In the genomic region with DNA sequence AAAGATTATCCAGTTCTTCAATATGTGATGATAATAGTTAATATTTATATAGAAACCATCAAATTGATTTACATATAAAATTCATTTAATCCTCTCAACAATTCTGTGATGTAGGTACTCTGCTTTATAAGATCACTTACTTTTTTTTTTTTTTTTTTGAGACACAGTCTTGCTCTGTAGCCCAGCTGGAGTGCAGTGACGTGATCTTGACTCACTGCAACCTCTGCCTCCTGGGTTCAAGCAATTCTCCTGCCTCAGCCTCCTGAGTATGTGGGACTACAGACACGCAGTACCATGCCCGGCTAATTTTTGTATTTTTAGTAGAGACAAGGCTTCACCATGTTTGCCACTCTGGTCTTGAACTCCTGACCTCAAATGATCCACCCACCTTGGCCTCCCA, we compare ENCODE assay signal across 2 cellular contexts. TPM values are rescaled to one million over a fixed set of nuclear protein-coding genes. Genes with fewer than 3 reads are reported as not detected.
"Had no signal": no experiment of that assay in that cellular context is flagged by ENCODE, and none has a peak within 500 bp of the region (broad histone marks: within the 10 kb centered on the region; RNA-seq: fewer than 3 reads in every experiment).

No MANE protein-coding gene starts in this region.

RNA-seq across cellular contexts. Expression of gene TMEFF1, which starts 51.8 kb away (rescaled TPM):
- total RNA-seq: PC-3, Right ventricle myocardium superior had no signal
